Comparison of ENCODE assay signal across 12 cellular contexts in the genomic region with DNA sequence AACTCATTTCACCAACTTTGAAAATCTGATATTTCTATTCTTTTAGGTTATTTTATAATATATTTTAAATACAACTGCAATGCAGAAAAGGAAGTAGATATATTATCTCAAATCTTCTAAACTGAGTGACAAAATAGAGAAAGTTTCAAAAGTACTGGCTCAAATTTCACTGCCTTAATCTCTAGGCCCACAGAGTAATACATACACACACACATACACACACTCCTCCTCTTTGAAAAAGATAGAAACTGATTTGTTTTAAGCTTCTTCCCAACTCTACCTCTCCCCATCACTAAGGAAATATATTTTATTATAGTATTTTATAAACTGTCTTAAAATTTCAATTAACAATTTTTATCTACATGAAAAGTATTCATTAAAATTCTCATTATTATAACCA. TPM values are rescaled to one million over a fixed set of nuclear protein-coding genes. Genes with fewer than 3 reads are reported as not detected.
DNase-seq lines count a peak whose midpoint lies in the region; ATAC-seq, FAIRE-seq and TF ChIP-seq lines count a peak whose summit lies in the region.
"Had no signal": no experiment of that assay in that cellular context is flagged by ENCODE, and none has a peak within 500 bp of the region (broad histone marks: within the 10 kb centered on the region; RNA-seq: fewer than 3 reads in every experiment).

No MANE protein-coding gene starts in this region.

- H3K27ac ChIP-seq in keratinocyte (ENCODE audit: control insufficient read depth, insufficient read depth, low read length) (peak overlapping the region; percentile 61), vagina (peak overlapping the region; percentile 76), OCI-LY7 (ENCODE audit: low read depth, low read length, poor library complexity, severe bottlenecking) (no peak overlapping the region)
- H3K27ac ChIP-seq: HL-60 had no signal

- CTCF ChIA-PET in activated CD8-positive, alpha-beta T cell treated with anti-CD3 and anti-CD28 coated beads, Interleukin-2, amount 10 ng/mL, durations not matched to agents 7 days and 5 days (lab: Charles Lee), result interaction anchor here (1.2 to 5.2 kb wide), 6 partner anchors 9 to 76 kb away, joined by 3 to 63 read pairs (median 9); partner anchors contain the start of gene ARHGAP18
- CTCF ChIA-PET in OCI-LY7 (lab: Charles Lee; ENCODE audit: unreplicated experiment), result no interaction called here

- peak overlapping the region; percentile 90 to 93 for H3K27ac Mint-ChIP-seq in natural killer cell treated with Interleukin-12 subunit alpha and Interleukin-12 subunit beta and Interleukin-15 and Interleukin-18, amount 100 ng/mL, for 72 hours
- H3K27ac Mint-ChIP-seq in natural killer cell, result peak overlapping the region in 1 of 2 donors; percentile 88
- H3K27ac Mint-ChIP-seq in activated CD8-positive, alpha-beta T cell treated with anti-CD3 and anti-CD28 coated beads, Interleukin-2, amount 10 ng/mL, durations not matched to agents 7 days and 5 days, result peak overlapping the region; percentile 97

- FAIRE-seq in keratinocyte (lab: Jason Lieb, UNC), result no peak

- no peaks in the 10 kb centered on the region for H3K27me3 Mint-ChIP-seq in natural killer cell treated with Interleukin-12 subunit alpha and Interleukin-12 subunit beta and Interleukin-15 and Interleukin-18, amount 100 ng/mL, for 72 hours
- no peaks in the 10 kb centered on the region for H3K27me3 Mint-ChIP-seq in natural killer cell (ENCODE audit: low read depth in 2 of 2)
- no peaks in the 10 kb centered on the region for H3K27me3 Mint-ChIP-seq in activated CD8-positive, alpha-beta T cell treated with anti-CD3 and anti-CD28 coated beads, Interleukin-2, amount 10 ng/mL, durations not matched to agents 7 days and 5 days (ENCODE audit: low read depth)

- peak overlapping the region; percentile 84 for H3K4me3 Mint-ChIP-seq in natural killer cell treated with Interleukin-12 subunit alpha and Interleukin-12 subunit beta and Interleukin-15 and Interleukin-18, amount 100 ng/mL, for 72 hours
- H3K4me3 Mint-ChIP-seq in natural killer cell, result no peak overlapping the region
- no peak overlapping the region for H3K4me3 Mint-ChIP-seq in activated CD8-positive, alpha-beta T cell treated with anti-CD3 and anti-CD28 coated beads, Interleukin-2, amount 10 ng/mL, durations not matched to agents 7 days and 5 days
- H3K4me3 Mint-ChIP-seq: activated naive CD4-positive, alpha-beta T cell treated with anti-CD3 and anti-CD28 coated beads for 36 hours had no signal

- POLR2A ChIA-PET in activated CD8-positive, alpha-beta T cell treated with anti-CD3 and anti-CD28 coated beads, Interleukin-2, amount 10 ng/mL, durations not matched to agents 7 days and 5 days (lab: Charles Lee), result interaction anchor here (1.0 to 3.2 kb wide), 4 partner anchors 10 to 35 kb away, joined by 4 to 13 read pairs (median 6); partner anchors contain the start of gene ARHGAP18
- POLR2A ChIA-PET in OCI-LY7 (lab: Charles Lee), result interaction anchor here (1.0 to 1.2 kb wide), 2 partner anchors 12 to 36 kb away, joined by 3 to 4 read pairs; no protein-coding TSS in a partner anchor

- dilution Hi-C loops in keratinocyte (cut with MboI; ENCODE audit: extremely low pct_ligation_motif_present, low sequenced_read_pairs), result no loop called here

- peak overlapping the region; percentile 73 for H3K4me2 ChIP-seq in keratinocyte (ENCODE audit: control insufficient read depth, extremely low read depth, insufficient read depth, low read depth, low read length)
- no peak overlapping the region for H3K4me2 ChIP-seq in OCI-LY7 (ENCODE audit: low read length)

- H3K27me3 ChIP-seq in keratinocyte (ENCODE audit: control insufficient read depth, extremely low read depth, insufficient read depth, low read length), result no peaks in the 10 kb centered on the region
- H3K27me3 ChIP-seq in vagina, result no peaks in the 10 kb centered on the region
- H3K27me3 ChIP-seq: right atrium auricular region had no signal

- H3K9ac ChIP-seq in keratinocyte (ENCODE audit: control insufficient read depth, extremely low read depth, insufficient read depth, low read length), result no peak overlapping the region

- H4K20me1 ChIP-seq in keratinocyte (ENCODE audit: control insufficient read depth, extremely low read depth, insufficient read depth, low read length), result no peaks in the 10 kb centered on the region
- H4K20me1 ChIP-seq in OCI-LY7 (ENCODE audit: insufficient read depth, low read length), result no peaks in the 10 kb centered on the region

- no peak for ATAC-seq in natural killer cell treated with Interleukin-12 subunit alpha and Interleukin-12 subunit beta and Interleukin-15 and Interleukin-18, amount 100 ng/mL, for 72 hours
- no peak for ATAC-seq in natural killer cell
- no peak for ATAC-seq in activated CD8-positive, alpha-beta T cell treated with anti-CD3 and anti-CD28 coated beads, Interleukin-2, amount 10 ng/mL, durations not matched to agents 7 days and 5 days

- H3K9me1 ChIP-seq in keratinocyte (ENCODE audit: control insufficient read depth, extremely low read depth, insufficient read depth, low read length), result no peaks in the 10 kb centered on the region

- no peak for TF ChIP-seq CTCF in natural killer cell (IDR thresholded peaks at IDR 0.05)
- no peak for TF ChIP-seq CTCF in keratinocyte (optimal IDR thresholded peaks at IDR 0.05 in 1 of 3, IDR thresholded peaks at IDR 0.05 in 1 of 3, conservative IDR thresholded peaks at IDR 0.05 in 1 of 3; ENCODE audit: extremely low read depth in 1 of 3, insufficient read depth in 2 of 3, low read length in 3 of 3)
- TF ChIP-seq CTCF in vagina (IDR thresholded peaks at IDR 0.05), result no peak
- no peak for TF ChIP-seq CTCF in OCI-LY7 (conservative IDR thresholded peaks at IDR 0.05; ENCODE audit: low read length)

- peak overlapping the region in 1 of 3 experiments; percentile 30 for H3K4me3 ChIP-seq in keratinocyte (ENCODE audit: control insufficient read depth in 2 of 3, extremely low read depth in 1 of 3, insufficient read depth in 2 of 3, low read depth in 1 of 3, low read length in 3 of 3)
- H3K4me3 ChIP-seq in vagina, result no peak overlapping the region
- no peak overlapping the region for H3K4me3 ChIP-seq in OCI-LY7 (ENCODE audit: low read depth, low read length, poor library complexity, severe bottlenecking)
- H3K4me3 ChIP-seq: right atrium auricular region had no signal

- no peaks in the 10 kb centered on the region for H3K36me3 ChIP-seq in keratinocyte (ENCODE audit: control insufficient read depth in 2 of 2, extremely low read depth in 1 of 2, insufficient read depth in 2 of 2, low read length in 2 of 2)
- no peaks in the 10 kb centered on the region for H3K36me3 ChIP-seq in vagina
- no peaks in the 10 kb centered on the region for H3K36me3 ChIP-seq in OCI-LY7 (ENCODE audit: insufficient read depth, low read length)
- H3K36me3 ChIP-seq: right atrium auricular region had no signal

- BruUV-seq in OCI-LY7 (replicated peaks; lab: Mats Ljungman, UMichigan), result no TSS peak

- peaks cover 23 to 59% of the 10 kb centered on the region in 2 donors for H3K4me1 Mint-ChIP-seq in natural killer cell treated with Interleukin-12 subunit alpha and Interleukin-12 subunit beta and Interleukin-15 and Interleukin-18, amount 100 ng/mL, for 72 hours (ENCODE audit: low read depth in 2 of 2)
- peaks cover 27 to 30% of the 10 kb centered on the region in 2 donors for H3K4me1 Mint-ChIP-seq in natural killer cell
- peaks cover 51% of the 10 kb centered on the region for H3K4me1 Mint-ChIP-seq in activated CD8-positive, alpha-beta T cell treated with anti-CD3 and anti-CD28 coated beads, Interleukin-2, amount 10 ng/mL, durations not matched to agents 7 days and 5 days (ENCODE audit: low read depth)

- no peaks in the 10 kb centered on the region for H3K9me3 ChIP-seq in keratinocyte (ENCODE audit: control insufficient read depth, low read depth, low read length)
- H3K9me3 ChIP-seq in vagina, result no peaks in the 10 kb centered on the region
- no peaks in the 10 kb centered on the region for H3K9me3 ChIP-seq in OCI-LY7 (ENCODE audit: low read length)
- H3K9me3 ChIP-seq: right atrium auricular region had no signal

- H3K4me1 ChIP-seq in keratinocyte (ENCODE audit: control insufficient read depth, extremely low read depth, insufficient read depth, low read length) (peaks cover 39% of the 10 kb centered on the region), vagina (peaks cover 30% of the 10 kb centered on the region), OCI-LY7 (ENCODE audit: insufficient read depth, low read length, poor library complexity, severe bottlenecking) (no peaks in the 10 kb centered on the region)

- peaks cover 73% of the 10 kb centered on the region for H3K79me2 ChIP-seq in keratinocyte (ENCODE audit: control insufficient read depth, insufficient read depth, low read length)
- no peaks in the 10 kb centered on the region for H3K79me2 ChIP-seq in OCI-LY7 (ENCODE audit: insufficient read depth, low read depth, low read length)

- H2AFZ ChIP-seq in keratinocyte (ENCODE audit: control insufficient read depth, low read length) (no peak overlapping the region), OCI-LY7 (ENCODE audit: low read length) (no peak overlapping the region)

- no peaks in the 10 kb centered on the region for H3K9me2 ChIP-seq in OCI-LY7 (ENCODE audit: insufficient read depth, low read length)

- TF ChIP-seq POLR2A in vagina (IDR thresholded peaks at IDR 0.05), result no peak

- H3K9me3 Mint-ChIP-seq in natural killer cell treated with Interleukin-12 subunit alpha and Interleukin-12 subunit beta and Interleukin-15 and Interleukin-18, amount 100 ng/mL, for 72 hours, result no peaks in the 10 kb centered on the region
- H3K9me3 Mint-ChIP-seq in natural killer cell, result no peaks in the 10 kb centered on the region
- H3K9me3 Mint-ChIP-seq in activated CD8-positive, alpha-beta T cell treated with anti-CD3 and anti-CD28 coated beads, Interleukin-2, amount 10 ng/mL, durations not matched to agents 7 days and 5 days (ENCODE audit: insufficient read depth), result no peaks in the 10 kb centered on the region
- H3K9me3 Mint-ChIP-seq: activated naive CD4-positive, alpha-beta T cell treated with anti-CD3 and anti-CD28 coated beads for 36 hours had no signal

- intact Hi-C loops in natural killer cell (cut with micrococcal nuclease), result loop anchor here (2.0 kb wide), 1 partner anchor 77 kb away; no protein-coding TSS in a partner anchor
- intact Hi-C loops in vagina (cut with DNase I), result no loop called here
- intact Hi-C loops in OCI-LY7 (cut with micrococcal nuclease; ENCODE audit: unreplicated experiment), result loop anchor here (5.0 kb wide), 1 partner anchor 59 kb away; no protein-coding TSS in a partner anchor

- DNase-seq in natural killer cell treated with Interleukin-12 subunit alpha and Interleukin-12 subunit beta and Interleukin-15 and Interleukin-18, amount 100 ng/mL, for 72 hours (ENCODE audit: low spot score), result no peak
- DNase-seq in natural killer cell (no peak), keratinocyte (ENCODE audit: low read depth, low spot score) (no peak), vagina (ENCODE audit: extremely low spot score in 2 of 2) (no peak), OCI-LY7 (ENCODE audit: low spot score) (no peak), amygdala (lab: John Stamatoyannopoulos, UW) (no peak), HT-29 (ENCODE audit: low spot score) (no peak)
- DNase-seq in activated CD8-positive, alpha-beta T cell treated with anti-CD3 and anti-CD28 coated beads, Interleukin-2, amount 10 ng/mL, durations not matched to agents 7 days and 5 days, result no peak
- DNase-seq: activated naive CD4-positive, alpha-beta T cell treated with anti-CD3 and anti-CD28 coated beads for 36 hours; SHP77 had no signal

- H3K36me3 Mint-ChIP-seq in natural killer cell treated with Interleukin-12 subunit alpha and Interleukin-12 subunit beta and Interleukin-15 and Interleukin-18, amount 100 ng/mL, for 72 hours, result no peaks in the 10 kb centered on the region
- no peaks in the 10 kb centered on the region for H3K36me3 Mint-ChIP-seq in natural killer cell
- peaks cover 15% of the 10 kb centered on the region for H3K36me3 Mint-ChIP-seq in activated CD8-positive, alpha-beta T cell treated with anti-CD3 and anti-CD28 coated beads, Interleukin-2, amount 10 ng/mL, durations not matched to agents 7 days and 5 days (ENCODE audit: low read depth)

RNA-seq across cellular contexts. Expression of gene ARHGAP18, which starts 36.2 kb away (rescaled TPM):
- 10 to 100 TPM; 10.4 to 14.3 TPM for total RNA-seq in natural killer cell treated with Interleukin-12 subunit alpha and Interleukin-12 subunit beta and Interleukin-15 and Interleukin-18, amount 100 ng/mL, for 72 hours
- 10 to 100 TPM; 11.5 to 12.5 (median 11.8) TPM for total RNA-seq in natural killer cell
- 10 to 100 TPM; 11.9 to 12.1 TPM for total RNA-seq in activated CD8-positive, alpha-beta T cell treated with anti-CD3 and anti-CD28 coated beads, Interleukin-2, amount 10 ng/mL, durations not matched to agents 7 days and 5 days
- polyA plus RNA-seq in keratinocyte, result 7.1 to 22.0 TPM (median 17.7 TPM) in 3 replicates
- 2.6 TPM for polyA plus RNA-seq in keratinocyte (2011; ENCODE audit: low read depth)
- 8.0 and 12.3 TPM in 2 replicates for polyA plus RNA-seq in keratinocyte (2011; cell fraction: cytosol; rRNA removed)
- 6.6 and 7.7 TPM in 2 replicates for polyA plus RNA-seq in keratinocyte (2011; cell fraction: nucleus; rRNA removed)
- 2.5 and 24.4 TPM in 2 replicates for polyA plus RNA-seq in keratinocyte (2012; ENCODE audit: low replicate concordance)
- 6.2 to 21.2 TPM (median 11.5 TPM) in 3 replicates for polyA minus RNA-seq in keratinocyte
- polyA minus RNA-seq in keratinocyte (2011; cell fraction: cytosol; rRNA and poly(A)+ RNA removed), result 11.3 TPM
- 10.1 and 18.2 TPM in 2 replicates for polyA minus RNA-seq in keratinocyte (2011; cell fraction: nucleus; rRNA and poly(A)+ RNA removed)
- total RNA-seq in vagina, result 7.6 TPM
- total RNA-seq in OCI-LY7 (2014; rRNA removed; shearing (Covaris generic)), result 4.8 and 5.9 TPM in 2 replicates
- total RNA-seq in OCI-LY7 (2022), result 7.5 TPM in 2 replicates
- 29.7 and 35.4 TPM in 2 replicates for total RNA-seq in HT-29 (2014; rRNA removed; shearing (Covaris generic))
